In the genomic region with DNA sequence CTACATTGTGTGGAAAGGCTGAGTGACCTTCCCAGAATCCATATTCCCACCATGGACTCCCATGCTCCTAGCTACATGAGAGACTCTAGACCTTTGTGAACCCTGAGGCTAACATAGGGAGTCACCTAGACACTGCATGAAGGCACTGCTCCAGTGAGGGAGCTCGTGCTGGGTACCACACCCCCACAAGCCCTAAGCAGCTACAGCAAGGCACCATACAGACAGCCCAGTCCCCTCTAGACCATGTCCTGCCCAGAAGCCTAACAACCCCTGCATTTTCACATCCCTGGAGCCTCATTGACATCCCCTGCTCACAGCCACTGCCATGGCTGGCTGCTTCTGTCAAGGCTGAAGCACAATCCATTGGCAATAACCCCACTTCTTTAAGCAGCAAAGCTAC, we compare ENCODE assay signal across 28 cellular contexts.
"Had no signal": no experiment of that assay in that cellular context is flagged by ENCODE, and none has a peak within 500 bp of the region (broad histone marks: within the 10 kb centered on the region; RNA-seq: fewer than 3 reads in every experiment).

No MANE protein-coding gene starts in this region.

- H3K27ac ChIP-seq: ovary, parathyroid adenoma, psoas muscle, right lobe of liver, sigmoid colon, stomach, suprapubic skin, testis, tibial artery, transverse colon, vagina had no signal

- DNase-seq: naive thymus-derived CD8-positive, alpha-beta T cell; nephron progenitor cell; occipital lobe; ovary; psoas muscle; right cardiac atrium; right lobe of liver; sigmoid colon; small intestine; stimulated activated CD4-positive, alpha-beta T cell treated with anti-CD3 and anti-CD28 coated beads, Interleukin-15, amount 100 ng/mL, for 24 hours; stimulated activated CD4-positive, alpha-beta T cell treated with anti-CD3 and anti-CD28 coated beads, Interleukin-2, amount 100 ng/mL, for 24 hours; stimulated activated CD4-positive, alpha-beta T cell treated with anti-CD3 and anti-CD28 coated beads, Interleukin-2, amount 100 ng/mL, for 48 hours; stimulated activated CD4-positive, alpha-beta T cell treated with anti-CD3 and anti-CD28 coated beads, Interleukin-4, amount 100 ng/mL, for 24 hours; stimulated activated naive B cell treated with anti-CD40 and anti-IgM and Interleukin-4, amounts not matched to agents 10 μg/mL and 1 μg/mL and 100 μg/mL, for 72 hours; stimulated activated naive CD4-positive, alpha-beta T cell treated with Interleukin-2 at 50 U/mL for 16 hours; stomach; testis; tibial artery; transverse colon had no signal

- H3K36me3 ChIP-seq: ovary, right lobe of liver, sigmoid colon, stomach, suprapubic skin, tibial artery, transverse colon, vagina had no signal

- H3K36me3 Mint-ChIP-seq: natural killer cell treated with Interleukin-12 subunit alpha and Interleukin-12 subunit beta and Interleukin-15 and Interleukin-18, amount 100 ng/mL, for 72 hours; stimulated activated naive B cell treated with anti-CD40 and anti-IgM and Interleukin-4, amounts not matched to agents 10 μg/mL and 1 μg/mL and 100 μg/mL, for 72 hours; type B pancreatic cell had no signal

- H3K4me3 Mint-ChIP-seq: naive thymus-derived CD8-positive, alpha-beta T cell; natural killer cell treated with Interleukin-12 subunit alpha and Interleukin-12 subunit beta and Interleukin-15 and Interleukin-18, amount 100 ng/mL, for 72 hours; nephron progenitor cell; neural crest cell; stimulated activated naive B cell treated with anti-CD40 and anti-IgM and Interleukin-4, amounts not matched to agents 10 μg/mL and 1 μg/mL and 100 μg/mL, for 72 hours; stimulated activated naive CD8-positive, alpha-beta T cell treated with anti-CD3 and anti-CD28 coated beads, Interleukin-15, Interleukin-2, amounts not matched to agents 100 ng/mL and 50 ng/mL, for 24 hours; type B pancreatic cell had no signal

- ATAC-seq: naive thymus-derived CD8-positive, alpha-beta T cell; natural killer cell treated with Interleukin-12 subunit alpha and Interleukin-12 subunit beta and Interleukin-15 and Interleukin-18, amount 100 ng/mL, for 72 hours; psoas muscle; right cardiac atrium had no signal

- H3K4me3 ChIP-seq: ovary, psoas muscle, right lobe of liver, sigmoid colon, stomach, suprapubic skin, testis, tibial artery, transverse colon, vagina had no signal

- H3K4me1 ChIP-seq: parathyroid adenoma, psoas muscle, right lobe of liver, sigmoid colon, stomach, suprapubic skin, testis, tibial artery, transverse colon, vagina had no signal

- H3K27ac Mint-ChIP-seq: naive thymus-derived CD8-positive, alpha-beta T cell; natural killer cell treated with Interleukin-12 subunit alpha and Interleukin-12 subunit beta and Interleukin-15 and Interleukin-18, amount 100 ng/mL, for 72 hours; nephron progenitor cell; progenitor cell of endocrine pancreas; stimulated activated naive B cell treated with anti-CD40 and anti-IgM and Interleukin-4, amounts not matched to agents 10 μg/mL and 1 μg/mL and 100 μg/mL, for 72 hours; stimulated activated naive CD8-positive, alpha-beta T cell treated with anti-CD3 and anti-CD28 coated beads, Interleukin-15, Interleukin-2, amounts not matched to agents 100 ng/mL and 50 ng/mL, for 24 hours; type B pancreatic cell had no signal

- H3K4me1 Mint-ChIP-seq: naive thymus-derived CD8-positive, alpha-beta T cell; nephron progenitor cell; neural crest cell; stimulated activated naive B cell treated with anti-CD40 and anti-IgM and Interleukin-4, amounts not matched to agents 10 μg/mL and 1 μg/mL and 100 μg/mL, for 72 hours had no signal

- H3K9me3 ChIP-seq: ovary, psoas muscle, right lobe of liver, testis, tibial artery, transverse colon, vagina had no signal

- FAIRE-seq: small intestine, urothelium cell line had no signal

- H3K27me3 ChIP-seq: ovary, right lobe of liver, sigmoid colon, stomach, suprapubic skin, testis, tibial artery, transverse colon, vagina had no signal

- H3K9me3 Mint-ChIP-seq: type B pancreatic cell had no signal

- H3K27me3 Mint-ChIP-seq: naive thymus-derived CD8-positive, alpha-beta T cell; natural killer cell treated with Interleukin-12 subunit alpha and Interleukin-12 subunit beta and Interleukin-15 and Interleukin-18, amount 100 ng/mL, for 72 hours; progenitor cell of endocrine pancreas; stimulated activated naive B cell treated with anti-CD40 and anti-IgM and Interleukin-4, amounts not matched to agents 10 μg/mL and 1 μg/mL and 100 μg/mL, for 72 hours; stimulated activated naive CD8-positive, alpha-beta T cell treated with anti-CD3 and anti-CD28 coated beads, Interleukin-15, Interleukin-2, amounts not matched to agents 100 ng/mL and 50 ng/mL, for 24 hours; type B pancreatic cell had no signal
